In the genomic region with DNA sequence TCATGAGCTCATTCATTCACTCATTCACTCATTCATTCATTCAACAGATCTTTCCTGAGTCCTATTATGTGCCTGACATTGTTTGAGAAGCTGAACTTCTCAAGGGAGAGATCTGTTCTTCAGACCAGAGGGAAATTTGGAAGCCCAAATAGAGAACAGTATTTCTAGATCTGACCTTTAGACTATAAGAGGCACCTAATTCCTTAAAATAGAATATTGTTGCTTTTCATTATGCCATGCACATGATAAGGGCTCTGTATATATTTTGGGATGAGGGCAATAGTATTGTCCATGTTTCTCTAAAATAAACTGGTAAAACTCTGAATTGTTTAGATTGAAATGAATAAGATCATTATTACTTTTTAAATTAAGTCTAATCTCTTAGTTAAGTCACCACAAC, we compare ENCODE assay signal across 28 cellular contexts. TPM values are rescaled to one million over a fixed set of nuclear protein-coding genes. Genes with fewer than 3 reads are reported as not detected.
DNase-seq lines count a peak whose midpoint lies in the region; ATAC-seq and TF ChIP-seq lines count a peak whose summit lies in the region.
"Had no signal": no experiment of that assay in that cellular context is flagged by ENCODE, and none has a peak within 500 bp of the region (broad histone marks: within the 10 kb centered on the region; RNA-seq: fewer than 3 reads in every experiment).

No MANE protein-coding gene starts in this region.

- TF ChIP-seq CTCF in left ventricle myocardium inferior (IDR thresholded peaks at IDR 0.05; ENCODE audit: borderline replicate concordance): no peak

- DNase-seq in left ventricle myocardium superior (no peak), left ventricle myocardium inferior (no peak)
- DNase-seq: 8988T; ACHN; AML-193; BE2C; C1 segment of cervical spinal cord; Caco-2; Calu3; CD4-positive, alpha-beta memory T cell; CD4-positive, alpha-beta T cell; CD4-positive, CD25-positive, alpha-beta regulatory T cell; CD8-positive, alpha-beta memory T cell; CD8-positive, alpha-beta T cell; COR-L47; DMS 273 treated with DMSO at 0.1 percent for 48 hours; DMS153; DMS53; DMS79; DMS79 treated with DMSO at 0.1 percent for 48 hours; DND-41; EL had no signal

- peaks cover 47% of the 10 kb centered on the region for H3K27me3 ChIP-seq in left ventricle myocardium inferior (ENCODE audit: low read depth)
- H3K27me3 ChIP-seq: BLaER1; BLaER1 treated with 17β-estradiol and CSF1 and Interleukin-3, amounts not matched to agents 10 nM and 100 nM had no signal

- H3K36me3 ChIP-seq in left ventricle myocardium inferior: no peaks in the 10 kb centered on the region
- H3K36me3 ChIP-seq: BE2C; BLaER1; BLaER1 treated with 17β-estradiol and CSF1 and Interleukin-3, amounts not matched to agents 10 nM and 100 nM had no signal

- no peaks in the 10 kb centered on the region for H3K9me3 ChIP-seq in left ventricle myocardium inferior (replicated peaks)
- H3K9me3 ChIP-seq: A549; BE2C; BLaER1; BLaER1 treated with 17β-estradiol and CSF1 and Interleukin-3, amounts not matched to agents 10 nM and 100 nM; Caco-2 had no signal

- H3K4me1 ChIP-seq in left ventricle myocardium inferior: no peaks in the 10 kb centered on the region
- H3K4me1 ChIP-seq: A549; BE2C; BLaER1; BLaER1 treated with 17β-estradiol and CSF1 and Interleukin-3, amounts not matched to agents 10 nM and 100 nM; Caco-2 had no signal

- H3K4me3 ChIP-seq in left ventricle myocardium inferior: no peak overlapping the region
- H3K4me3 ChIP-seq: A549; BLaER1; BLaER1 treated with 17β-estradiol and CSF1 and Interleukin-3, amounts not matched to agents 10 nM and 100 nM had no signal

- intact Hi-C loops in left ventricle myocardium superior (cut with micrococcal nuclease): no loop called here
- intact Hi-C loops in left ventricle myocardium inferior (cut with micrococcal nuclease): no loop called here

- no peak overlapping the region for H3K27ac ChIP-seq in left ventricle myocardium inferior (replicated peaks)
- H3K27ac ChIP-seq: 22Rv1; A549; BLaER1; BLaER1 treated with 17β-estradiol and CSF1 and Interleukin-3, amounts not matched to agents 10 nM and 100 nM; C4-2B had no signal

- ATAC-seq in left ventricle myocardium superior: peak; percentile 35
- ATAC-seq: A549; CD8-positive, alpha-beta T cell had no signal

RNA-seq across cellular contexts. Expression of a gene that starts 18.6 kb away (rescaled TPM):
- total RNA-seq in left ventricle myocardium superior (314 TPM), left ventricle myocardium inferior (322 TPM)
- total RNA-seq: B cell; CD4-positive, alpha-beta memory T cell; CD4-positive, CD25-positive, alpha-beta regulatory T cell had no signal
